In the genomic region with DNA sequence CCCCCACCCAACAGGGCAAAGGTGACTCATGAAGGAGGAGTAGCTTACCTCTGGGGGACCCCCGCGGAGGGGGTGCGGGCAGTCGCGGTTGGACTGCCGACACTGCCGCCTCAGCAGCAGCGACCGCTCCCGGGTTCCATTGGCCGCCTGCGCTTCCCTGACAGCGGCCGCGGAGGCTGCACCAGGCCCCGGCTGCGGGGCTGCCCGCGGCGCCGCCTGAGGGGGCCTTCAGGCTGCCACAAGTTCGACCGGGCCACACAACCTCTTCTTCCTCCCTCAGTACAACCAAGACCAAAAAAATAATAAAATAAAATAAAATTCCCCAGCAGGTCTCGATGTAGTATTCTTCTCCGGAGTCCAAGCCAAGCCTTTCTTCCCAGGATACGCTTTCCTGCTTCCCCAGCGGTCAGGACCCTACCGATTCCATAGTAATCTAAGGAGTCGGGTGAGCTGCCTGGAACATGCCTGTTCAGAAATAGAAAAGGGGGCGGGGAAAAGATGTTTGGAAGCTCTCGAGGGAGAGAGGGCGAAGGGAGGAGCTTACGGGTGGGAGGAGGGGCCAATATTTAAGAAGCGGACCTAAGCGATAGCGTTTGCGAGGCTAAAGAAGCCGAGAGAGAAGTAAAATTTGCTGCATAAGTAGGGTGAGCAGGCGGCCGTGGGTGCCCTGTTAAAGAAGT, we compare ENCODE assay signal across 8 cellular contexts. TPM values are rescaled to one million over a fixed set of nuclear protein-coding genes. Genes with fewer than 3 reads are reported as not detected.
A peak's percentile ranks its signal among the peaks of the same experiment; 100 is the strongest.
DNase-seq lines count a peak whose midpoint lies in the region; ATAC-seq, FAIRE-seq and TF ChIP-seq lines count a peak whose summit lies in the region.

PI4KB (minus strand) TSS at position 194 of the 680 bp plus-strand sequence. CDS start 10,935 bp downstream, outside the sequence.

- H3K4me1 Mint-ChIP-seq in activated B cell treated with CpG ODN at 0.5 μM for 24 hours = peaks cover 42% of the 10 kb centered on the region

- intact Hi-C loops in activated B cell treated with CpG ODN at 0.5 μM for 24 hours (cut with micrococcal nuclease) = loop anchor here (1.0 kb wide), 6 partner anchors 14 to 463 kb away; partner anchors contain the start of genes PIP5K1A, PSMB4, RFX5 and TDRKH

- peak within 1 kb of the TSS; percentile 83 to 100 (median 98) for H3K27ac ChIP-seq in skin epidermis

- peak within 1 kb of the TSS; percentile 97 for H3K4me3 Mint-ChIP-seq in activated B cell treated with CpG ODN at 0.5 μM for 24 hours

- DNase-seq in NCI-H345 treated with DMSO at 0.1 percent for 48 hours (lab: John Stamatoyannopoulos, UW; ENCODE audit: unreplicated experiment) (peak; percentile 100), activated B cell treated with CpG ODN at 0.5 μM for 24 hours (peak; percentile 76), cardiac fibroblast (ENCODE audit: low read depth in 2 of 2) (peak; percentile 99), iPS-NIHi11 (ENCODE audit: low spot score) (peak; percentile 97)

- peak; percentile 96 for FAIRE-seq in A204.1 (lab: Jason Lieb, UNC)

- H3K4me3 ChIP-seq in cardiac fibroblast (replicated peaks in 1 of 2; ENCODE audit: low read depth in 2 of 2, low read length in 2 of 2) = peak within 1 kb of the TSS; percentile 69 to 79
- peak within 1 kb of the TSS; percentile 76 to 97 (median 80) for H3K4me3 ChIP-seq in skin epidermis

- H3K27ac Mint-ChIP-seq in activated B cell treated with CpG ODN at 0.5 μM for 24 hours = peak within 1 kb of the TSS; percentile 99

- no peaks in the 10 kb centered on the region for H3K9me3 Mint-ChIP-seq in activated B cell treated with CpG ODN at 0.5 μM for 24 hours

- H3K36me3 Mint-ChIP-seq in activated B cell treated with CpG ODN at 0.5 μM for 24 hours (ENCODE audit: low read depth) = peaks cover 47% of the 10 kb centered on the region

- CTCF ChIA-PET in activated B cell treated with CpG ODN at 0.5 μM for 24 hours (lab: Charles Lee) = interaction anchor here (0.8 to 4.7 kb wide), 10 partner anchors 11 to 228 kb away, joined by 3 to 24 read pairs (median 6); partner anchors contain the start of gene PSMB4

- no peak for TF ChIP-seq CTCF in activated B cell treated with CpG ODN at 0.5 μM for 24 hours (IDR thresholded peaks at IDR 0.05)
- TF ChIP-seq CTCF in cardiac fibroblast (IDR thresholded peaks at IDR 0.05; ENCODE audit: low read depth, low read length) = no peak

- POLR2A ChIA-PET in activated B cell treated with CpG ODN at 0.5 μM for 24 hours (lab: Charles Lee) = interaction anchor here (0.5 to 3.6 kb wide), 36 partner anchors 10 to 1933 kb away, joined by 3 to 94 read pairs (median 4); partner anchors contain the start of genes CGN, GABPB2, PIP5K1A and POGZ

- peak; percentile 76 for ATAC-seq in GM18870 (IDR thresholded peaks at IDR 0.05; ENCODE audit: unreplicated experiment)
- ATAC-seq in HG03175 (IDR thresholded peaks at IDR 0.05; ENCODE audit: unreplicated experiment) = peak; percentile 82
- peak; percentile 92 for ATAC-seq in activated B cell treated with CpG ODN at 0.5 μM for 24 hours (ENCODE audit: low read depth)

- no peaks in the 10 kb centered on the region for H3K27me3 Mint-ChIP-seq in activated B cell treated with CpG ODN at 0.5 μM for 24 hours

RNA-seq across cellular contexts. Expression of gene PI4KB, which starts in this region (rescaled TPM):
- 112 and 113 TPM in 2 replicates for total RNA-seq in activated B cell treated with CpG ODN at 0.5 μM for 24 hours

Comparison
In these comparisons a context has a peak if more than half of its experiments do, and no peak if none do; other contexts are left out.
1. Peak in every context shown above with its lines: DNase-seq, ATAC-seq, H3K4me3 ChIP-seq and H3K27ac ChIP-seq.